ENCODE assay signal across 28 cellular contexts in genomic region chr6:8993111-8993510, GRCh38.
"Had no signal": no experiment of that assay in that cellular context is flagged by ENCODE, and none has a peak within 500 bp of the region (broad histone marks: within the 10 kb centered on the region; RNA-seq: fewer than 3 reads in every experiment).

No MANE protein-coding gene starts in this region.

- H3K9me3 ChIP-seq: left lung, lower lobe of right lung, neutrophil, psoas muscle, right atrium auricular region, right lobe of liver, tibial nerve, uterus had no signal

- H3K4me1 ChIP-seq: left lung, lower lobe of right lung, parathyroid adenoma, psoas muscle, right atrium auricular region, right lobe of liver, tibial nerve, uterus had no signal

- H3K4me3 ChIP-seq: left lung, lower lobe of right lung, neural progenitor cell, psoas muscle, right atrium auricular region, right lobe of liver, smooth muscle cell, tibial nerve, uterus had no signal

- H3K27ac ChIP-seq: left lung, lower lobe of right lung, neural progenitor cell, neutrophil, parathyroid adenoma, psoas muscle, right atrium auricular region, right lobe of liver, tibial nerve, uterus had no signal

- ATAC-seq: left cardiac atrium; left lung; lower lobe of right lung; natural killer cell; psoas muscle; right lobe of liver; stimulated activated memory B cell treated with anti-CD40 and anti-IgM and Interleukin-4, amounts not matched to agents 10 μg/mL and 1 μg/mL and 100 μg/mL, for 72 hours; stimulated activated naive CD8-positive, alpha-beta T cell treated with anti-CD3 and anti-CD28 coated beads, Interleukin-15, amount 100 ng/mL, for 72 hours had no signal

- DNase-seq: hippocampal formation; immature natural killer cell; left cardiac atrium; lower lobe of right lung; mammary epithelial cell; mesenchymal stem cell; naive B cell; natural killer cell; nephron progenitor cell; occipital lobe; psoas muscle; right lobe of liver; stimulated activated CD4-positive, alpha-beta T cell treated with anti-CD3 and anti-CD28 coated beads, Interleukin-1b, Interleukin-23, amount 100 ng/mL, for 48 hours; stimulated activated CD4-positive, alpha-beta T cell treated with anti-CD3 and anti-CD28 coated beads, Interleukin-2, amount 100 ng/mL, for 48 hours; stimulated activated CD4-positive, alpha-beta T cell treated with anti-CD3 and anti-CD28 coated beads, Interleukin-4, amount 100 ng/mL, for 4 hours; stimulated activated CD8-positive, alpha-beta memory T cell treated with anti-CD3 and anti-CD28 coated beads, Interleukin-4, amount 100 ng/mL, for 48 hours; stimulated activated naive CD4-positive, alpha-beta T cell treated with Interleukin-2 at 50 U/mL for 16 hours; stimulated activated naive CD8-positive, alpha-beta T cell treated with anti-CD3 and anti-CD28 coated beads, Interleukin-15, amount 100 ng/mL, for 72 hours; substantia nigra; uterus had no signal

- H3K36me3 ChIP-seq: left lung, lower lobe of right lung, neural progenitor cell, neutrophil, right atrium auricular region, right lobe of liver, tibial nerve, uterus had no signal

- H3K27me3 ChIP-seq: left lung, neural progenitor cell, right atrium auricular region, right lobe of liver, tibial nerve, uterus had no signal
